Comparison of ENCODE assay signal across 9 cellular contexts in the genomic region with DNA sequence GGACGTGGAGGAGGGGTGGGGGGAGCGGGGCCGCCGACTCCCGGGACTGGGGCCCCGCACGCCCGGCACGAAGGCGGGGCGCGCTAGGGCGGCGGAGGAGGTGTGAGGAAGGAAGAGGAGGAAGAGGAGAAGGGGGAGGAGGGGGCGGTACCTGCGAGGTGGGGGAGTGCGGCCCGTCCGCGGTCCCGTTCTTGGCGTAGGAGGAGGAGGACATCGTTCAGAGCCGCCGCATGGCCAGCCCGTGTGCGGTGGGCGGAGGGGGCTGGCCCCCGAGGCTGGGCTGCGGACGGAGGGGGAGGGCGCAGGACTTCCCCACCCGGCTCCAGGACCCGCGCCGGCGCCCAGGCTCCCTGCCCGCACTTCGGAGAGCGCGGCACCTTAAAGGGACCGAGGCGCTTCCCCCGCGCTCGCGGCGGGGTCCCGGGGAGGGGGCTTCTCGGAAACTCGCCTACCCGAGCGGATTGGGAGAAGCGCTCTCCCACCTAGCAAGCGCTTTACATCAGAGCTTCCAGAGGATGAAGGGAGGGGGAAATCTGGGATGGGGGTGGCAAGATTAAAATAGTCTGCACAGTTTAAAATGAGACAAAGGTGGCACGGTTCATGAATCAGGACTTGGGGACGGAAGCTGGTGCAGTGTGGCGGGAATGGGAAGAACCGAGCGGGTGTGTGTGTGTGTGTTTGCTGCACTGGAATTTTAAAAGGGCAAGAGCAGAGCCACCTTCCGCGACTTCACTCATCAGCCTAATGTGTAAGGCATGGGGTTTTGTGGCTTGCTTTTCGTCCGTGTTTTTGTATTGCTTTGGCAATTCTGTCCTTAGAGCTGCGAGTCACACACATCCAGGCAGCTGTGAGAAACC. TPM values are rescaled to one million over a fixed set of nuclear protein-coding genes. Genes with fewer than 3 reads are reported as not detected.
DNase-seq lines count a peak whose midpoint lies in the region; FAIRE-seq and TF ChIP-seq lines count a peak whose summit lies in the region.
"Had no signal": no experiment of that assay in that cellular context is flagged by ENCODE, and none has a peak within 500 bp of the region (broad histone marks: within the 10 kb centered on the region; RNA-seq: fewer than 3 reads in every experiment).

Gene CACNB4 (minus strand): TSS at position 247 of the 857 bp plus-strand sequence.

- H3K36me3 ChIP-seq in HEK293 (ENCODE audit: control insufficient read depth in 2 of 2, insufficient read depth in 1 of 2, low read length in 2 of 2) = no peaks in the 10 kb centered on the region
- H3K36me3 ChIP-seq in ectodermal cell (ENCODE audit: control insufficient read depth, insufficient read depth, low read length) = no peaks in the 10 kb centered on the region

- H3K27me3 ChIP-seq in ectodermal cell (ENCODE audit: control insufficient read depth, insufficient read depth, low read length, poor library complexity, severe bottlenecking) (peaks cover 73% of the 10 kb centered on the region), mononuclear cell (ENCODE audit: insufficient read depth, low read length) (peaks cover 45% of the 10 kb centered on the region)

- DNase-seq in DMS 273 (lab: John Stamatoyannopoulos, UW; ENCODE audit: unreplicated experiment) = peak; percentile 67
- no peak for DNase-seq in DMS 273 treated with DMSO at 0.1 percent for 48 hours (lab: John Stamatoyannopoulos, UW)
- DNase-seq in SK-N-DZ (ENCODE audit: low spot score) = peak; percentile 70
- peak; percentile 68 for DNase-seq in urothelium cell line (ENCODE audit: low spot score)
- DNase-seq in cortex of kidney (lab: John Stamatoyannopoulos, UW) = no peak

- no peaks in the 10 kb centered on the region for H3K9me3 ChIP-seq in HEK293 (ENCODE audit: control insufficient read depth, insufficient read depth, low read depth, low read length)
- H3K9me3 ChIP-seq in ectodermal cell (ENCODE audit: control insufficient read depth, low read length) = no peaks in the 10 kb centered on the region
- H3K9me3 ChIP-seq in mononuclear cell (ENCODE audit: low read depth, low read length) = no peaks in the 10 kb centered on the region

- H3K4me1 ChIP-seq in HEK293 (ENCODE audit: control insufficient read depth, insufficient read depth, low read length) = peaks cover 7% of the 10 kb centered on the region
- H3K4me1 ChIP-seq in ectodermal cell (ENCODE audit: control insufficient read depth, insufficient read depth, low read length) = no peaks in the 10 kb centered on the region
- peaks cover 19% of the 10 kb centered on the region for H3K4me1 ChIP-seq in mononuclear cell (ENCODE audit: insufficient read depth, low read length)

- 1% methylated on average over 65 of the region's 65 CpGs for whole genome bisulfite sequencing in ectodermal cell, 2 experiments

- POLR2A ChIA-PET in HEK293 (lab: Yijun Ruan, JAX) = interaction anchor here (0.8 to 0.9 kb wide), 2 partner anchors 44 to 77 kb away, joined by 3 to 4 read pairs; no protein-coding TSS in a partner anchor

- H3K4me3 ChIP-seq in HEK293 (ENCODE audit: low read depth, low read length) (peak within 1 kb of the TSS; percentile 73), ectodermal cell (ENCODE audit: insufficient read depth, low read depth, low read length) (peak within 1 kb of the TSS; percentile 52), mononuclear cell (ENCODE audit: low read length) (peak within 1 kb of the TSS; percentile 41)

- TF ChIP-seq CTCF in HEK293 (tag by site-specific recombination; IDR thresholded peaks at IDR 0.05) = peak; percentile 61

- CTCF ChIA-PET in HEK293 (lab: Yijun Ruan, JAX) = interaction anchor here (0.6 to 2.0 kb wide), 6 partner anchors 8 to 1273 kb away, joined by 3 to 11 read pairs (median 4); no protein-coding TSS in a partner anchor

- FAIRE-seq in urothelium cell line (lab: Jason Lieb, UNC) = no peak

- H3K27ac ChIP-seq in HEK293 (ENCODE audit: extremely low read depth, low read depth, low read length) = peak within 1 kb of the TSS; percentile 76
- H3K27ac ChIP-seq in ectodermal cell (ENCODE audit: insufficient read depth, low read depth, low read length, poor library complexity, severe bottlenecking) = no peak within 1 kb of the TSS
- H3K27ac ChIP-seq: 22Rv1 had no signal

TF ChIP-seq in HEK293, 187 proteins besides CTCF, POLR2A, EP300 and RAD21 (continues in another document):
- TF ChIP-seq MEIS1 (CRISPR knock-in tag; IDR thresholded peaks at IDR 0.05; ENCODE audit: borderline replicate concordance) (no peak), SP7 (tag by site-specific recombination; IDR thresholded peaks at IDR 0.05) (peak; percentile 56), ZNF600 (tag by site-specific recombination; IDR thresholded peaks at IDR 0.05) (peak; percentile 84), ZNF768 (tag by site-specific recombination; IDR thresholded peaks at IDR 0.05) (peak; percentile 63; the same call in 1 of the 2 replicates), KLF16 (tag by site-specific recombination; IDR thresholded peaks at IDR 0.05) (peak; percentile 96), ZNF292 (tag by site-specific recombination; IDR thresholded peaks at IDR 0.05; ENCODE audit: borderline replicate concordance, low read depth) (no peak), ZNF514 (tag by site-specific recombination; IDR thresholded peaks at IDR 0.05) (no peak), ZSCAN30 (tag by site-specific recombination; IDR thresholded peaks at IDR 0.05) (peak; percentile 33; the same call in 1 of the 2 replicates), ZNF112 (tag by site-specific recombination; IDR thresholded peaks at IDR 0.05) (no peak), ZNF76 (tag by site-specific recombination; IDR thresholded peaks at IDR 0.05; ENCODE audit: borderline replicate concordance, low read depth) (no peak), ZNF473 (tag by site-specific recombination; IDR thresholded peaks at IDR 0.05) (no peak), HOXD13 (CRISPR knock-in tag; IDR thresholded peaks at IDR 0.05; ENCODE audit: borderline replicate concordance) (no peak), ZBTB10 (tag by site-specific recombination; IDR thresholded peaks at IDR 0.05) (peak; percentile 69), BCL6B (tag by site-specific recombination; IDR thresholded peaks at IDR 0.05) (no peak), ZFHX2 (tag by site-specific recombination; conservative IDR thresholded peaks at IDR 0.05) (peak; percentile 99), ZNF48 (tag by site-specific recombination; IDR thresholded peaks at IDR 0.05) (no peak), ZEB2 (tag by site-specific recombination; IDR thresholded peaks at IDR 0.05) (peak; percentile 78), BCL11A (tag by site-specific recombination; IDR thresholded peaks at IDR 0.05; ENCODE audit: low read depth) (peak; percentile 30; the same call in 1 of the 2 replicates), ZNF239 (tag by site-specific recombination; IDR thresholded peaks at IDR 0.05) (no peak), KLF10 (tag by site-specific recombination; IDR thresholded peaks at IDR 0.05) (peak; percentile 45; the same call in 1 of the 2 replicates), ZBTB20 (tag by site-specific recombination; IDR thresholded peaks at IDR 0.05) (peak; percentile 92)
- TF ChIP-seq, protein P1, sequence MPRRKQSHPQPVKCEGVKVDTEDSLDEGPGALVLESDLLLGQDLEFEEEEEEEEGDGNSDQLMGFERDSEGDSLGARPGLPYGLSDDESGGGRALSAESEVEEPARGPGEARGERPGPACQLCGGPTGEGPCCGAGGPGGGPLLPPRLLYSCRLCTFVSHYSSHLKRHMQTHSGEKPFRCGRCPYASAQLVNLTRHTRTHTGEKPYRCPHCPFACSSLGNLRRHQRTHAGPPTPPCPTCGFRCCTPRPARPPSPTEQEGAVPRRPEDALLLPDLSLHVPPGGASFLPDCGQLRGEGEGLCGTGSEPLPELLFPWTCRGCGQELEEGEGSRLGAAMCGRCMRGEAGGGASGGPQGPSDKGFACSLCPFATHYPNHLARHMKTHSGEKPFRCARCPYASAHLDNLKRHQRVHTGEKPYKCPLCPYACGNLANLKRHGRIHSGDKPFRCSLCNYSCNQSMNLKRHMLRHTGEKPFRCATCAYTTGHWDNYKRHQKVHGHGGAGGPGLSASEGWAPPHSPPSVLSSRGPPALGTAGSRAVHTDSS (tag by site-specific recombination; IDR thresholded peaks at IDR 0.05) = peak; percentile 92

RNA-seq across cellular contexts. Expression of gene CACNB4, which starts in this region (rescaled TPM):
- 4.7 and 6.2 TPM in 2 replicates for polyA plus RNA-seq in SK-N-DZ (2014; cell fraction: cytosol; rRNA removed)
- 27.7 and 39.9 TPM in 2 replicates for polyA plus RNA-seq in SK-N-DZ (2014; cell fraction: nucleus; rRNA removed)
- 4.7 TPM for polyA plus RNA-seq in ectodermal cell (2013, experiment 1 of 4)
- polyA plus RNA-seq in ectodermal cell (2013, experiment 2 of 4) = 4.3 TPM
- polyA plus RNA-seq in ectodermal cell (2013, experiment 3 of 4) = 4.7 TPM
- polyA plus RNA-seq in ectodermal cell (2013, experiment 4 of 4) = 3.4 TPM
- total RNA-seq in mononuclear cell = 0.84 TPM

Comparison
In these comparisons a context has a peak if more than half of its experiments do, and no peak if none do; other contexts are left out.
1. DNase-seq: peak in DMS 273 (single experiment), SK-N-DZ (single experiment) and urothelium cell line (single experiment); none in DMS 273 treated with DMSO at 0.1 percent for 48 hours (single experiment) and cortex of kidney (single experiment).
2. Peak in every context shown above with its lines, with median percentiles within 50 percentile points of each other: H3K4me3 ChIP-seq.